23 cellular contexts compared by ENCODE assay signal in the genomic region with DNA sequence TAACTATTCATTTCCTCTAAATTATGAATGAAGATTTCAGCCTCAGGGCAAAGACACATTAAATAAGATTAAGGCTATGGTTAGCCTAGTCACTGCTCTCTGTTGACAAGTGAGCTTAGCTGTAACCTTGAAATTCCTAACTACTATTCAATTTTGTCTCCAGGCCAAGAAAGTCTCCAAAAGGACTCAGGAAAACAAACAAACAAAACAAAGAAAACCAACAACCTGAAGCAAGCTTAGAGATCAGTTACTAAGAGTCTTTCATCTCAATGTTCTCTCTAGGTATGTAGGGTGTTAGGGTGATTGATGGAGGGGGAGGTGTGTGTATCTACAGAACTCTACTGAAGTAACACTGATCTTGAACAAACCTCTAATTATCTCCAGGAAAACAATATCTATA. TPM values are rescaled to one million over a fixed set of nuclear protein-coding genes. Genes with fewer than 3 reads are reported as not detected.
DNase-seq lines count a peak whose midpoint lies in the region; ATAC-seq and TF ChIP-seq lines count a peak whose summit lies in the region.
"Had no signal": no experiment of that assay in that cellular context is flagged by ENCODE, and none has a peak within 500 bp of the region (broad histone marks: within the 10 kb centered on the region; RNA-seq: fewer than 3 reads in every experiment).

No MANE protein-coding gene starts in this region.

- intact Hi-C loops in psoas muscle (cut with DNase I), result no loop called here

- no peak for TF ChIP-seq CTCF in psoas muscle (IDR thresholded peaks at IDR 0.05)

- no peaks in the 10 kb centered on the region for H3K9me3 ChIP-seq in HUES64 (ENCODE audit: insufficient read depth, low read depth, low read length)
- no peaks in the 10 kb centered on the region for H3K9me3 ChIP-seq in psoas muscle
- H3K9me3 ChIP-seq: BLaER1 treated with 17β-estradiol and CSF1 and Interleukin-3, amounts not matched to agents 10 nM and 100 nM had no signal

- H3K4me1 ChIP-seq in HUES64 (ENCODE audit: insufficient read depth, low read length) (no peaks in the 10 kb centered on the region), psoas muscle (peaks cover 19% of the 10 kb centered on the region)

- ATAC-seq in psoas muscle (peak in 3 of 4 donors; percentile 39 to 64 (median 47)), HG03521 (IDR thresholded peaks at IDR 0.05; ENCODE audit: unreplicated experiment) (no peak), HG02763 (IDR thresholded peaks at IDR 0.05; ENCODE audit: unreplicated experiment) (no peak)

- H3K27me3 ChIP-seq in HUES64 (ENCODE audit: insufficient read depth, low read length) (no peaks in the 10 kb centered on the region), psoas muscle (ENCODE audit: insufficient read depth in 3 of 3, low read length in 2 of 3) (no peaks in the 10 kb centered on the region)
- H3K27me3 ChIP-seq: BLaER1 treated with 17β-estradiol and CSF1 and Interleukin-3, amounts not matched to agents 10 nM and 100 nM; dorsolateral prefrontal cortex; hepatocyte had no signal

- H3K4me3 ChIP-seq in HUES64 (ENCODE audit: low read length) (no peak overlapping the region), psoas muscle (no peak overlapping the region)
- H3K4me3 ChIP-seq: BLaER1 treated with 17β-estradiol and CSF1 and Interleukin-3, amounts not matched to agents 10 nM and 100 nM; dorsolateral prefrontal cortex; hepatocyte; lung had no signal

- H3K27ac ChIP-seq in HUES64 (ENCODE audit: low read depth, low read length) (0 out of 2 replicates have a peak overlapping the region, but pooled peaks have one; percentile 40), psoas muscle (no peak overlapping the region)
- H3K27ac ChIP-seq: BLaER1 treated with 17β-estradiol and CSF1 and Interleukin-3, amounts not matched to agents 10 nM and 100 nM; dorsolateral prefrontal cortex; epithelial cell of prostate; hepatocyte had no signal

- DNase-seq in NCI-H2227 treated with DMSO at 0.1 percent for 48 hours (lab: John Stamatoyannopoulos, UW) (peak; percentile 28), NCI-H2227 (lab: John Stamatoyannopoulos, UW; ENCODE audit: unreplicated experiment) (no peak), amniotic epithelial cell (ENCODE audit: low read depth) (peak; percentile 58), psoas muscle (no peak)
- no peak for DNase-seq in activated effector memory CD4-positive, alpha-beta T cell treated with anti-CD3 and anti-CD28 coated beads, Interleukin-2, amount 50 U/mL, for 16 hours
- DNase-seq: activated CD4-positive, alpha-beta T cell treated with anti-CD3 and anti-CD28 coated beads, Interleukin-2, amount 50 U/mL, for 48 hours; activated gamma-delta T cell treated with Interleukin-2 at 50 U/mL for 16 hours; central memory CD4-positive, alpha-beta T cell; dorsolateral prefrontal cortex; Karpas-422; NCI-H1092 treated with DMSO at 0.1 percent for 48 hours; NCI-H2171; NCI-H748 treated with DMSO at 0.1 percent for 48 hours; nucleus accumbens; OCI-M1; stimulated activated CD4-positive, alpha-beta T cell treated with anti-CD3 and anti-CD28 coated beads, Interleukin-12 subunit alpha, Interleukin-12 subunit beta, amount 100 ng/mL, for 4 hours had no signal

- H3K9ac ChIP-seq in HUES64 (ENCODE audit: low read depth, low read length), result no peak overlapping the region
- H3K9ac ChIP-seq: BLaER1 treated with 17β-estradiol and CSF1 and Interleukin-3, amounts not matched to agents 10 nM and 100 nM had no signal

- H3K36me3 ChIP-seq in HUES64 (ENCODE audit: insufficient read depth, low read length) (peaks cover 28% of the 10 kb centered on the region), psoas muscle (ENCODE audit: insufficient read depth in 1 of 2, low read depth in 1 of 2) (peaks cover 0 to 11% of the 10 kb centered on the region in 2 donors)

RNA-seq across cellular contexts. Expression of a gene that starts 9.6 kb away (rescaled TPM):
- polyA plus RNA-seq in HUES64 (2013, experiment 1 of 2), result 65.1 TPM
- polyA plus RNA-seq in HUES64 (2013, experiment 2 of 2), result 65.0 TPM
- total RNA-seq in psoas muscle, result 10 to 100 TPM; 27.2 to 48.2 (median 32.5) TPM
- 10 to 100 TPM; 14.1 to 49.4 (median 44.2) TPM for polyA plus RNA-seq in psoas muscle

Comparison
In these comparisons a context has a peak if more than half of its experiments do, and no peak if none do; other contexts are left out.
1. DNase-seq: peak in NCI-H2227 treated with DMSO at 0.1 percent for 48 hours (single experiment) and amniotic epithelial cell (single experiment); none in NCI-H2227 (single experiment), psoas muscle (0 of 2) and activated effector memory CD4-positive, alpha-beta T cell treated with anti-CD3 and anti-CD28 coated beads, Interleukin-2, amount 50 U/mL, for 16 hours (single experiment).
2. ATAC-seq: peak in psoas muscle (3 of 4); none in HG03521 (single experiment) and HG02763 (single experiment).